8 cellular contexts compared by ENCODE assay signal in genomic region chrX:38768079-38768478, GRCh38. TPM values are rescaled to one million over a fixed set of nuclear protein-coding genes. Genes with fewer than 3 reads are reported as not detected.
DNase-seq lines count a peak whose midpoint lies in the region; ATAC-seq lines count a peak whose summit lies in the region.

No MANE protein-coding gene starts in this region.

- peak; percentile 15 for DNase-seq in COLO829 (ENCODE audit: low spot score)
- peak; percentile 7 for DNase-seq in Jurkat, Clone E6-1 (ENCODE audit: low read depth, low spot score)
- DNase-seq in SK-MEL-5 (ENCODE audit: low read depth, low spot score): peak; percentile 46
- DNase-seq in iris pigment epithelial cell (ENCODE audit: low read depth): peak; percentile 17
- DNase-seq in stimulated activated CD4-positive, alpha-beta T cell treated with anti-CD3 and anti-CD28 coated beads, Interleukin-15, amount 100 ng/mL, for 24 hours: no peak
- DNase-seq in GM19238 (ENCODE audit: insufficient read length, low spot score): no peak

- ATAC-seq in HG03342 (IDR thresholded peaks at IDR 0.05; ENCODE audit: unreplicated experiment) (no peak), GM19395 (IDR thresholded peaks at IDR 0.05; ENCODE audit: unreplicated experiment) (no peak)

- in situ Hi-C loops in SK-MEL-5 (cut with HindIII; ENCODE audit: low pct_unique_long_range_greater_than_20kb, low sequenced_read_pairs): no loop called here

- no peak overlapping the region for H3K4me3 ChIP-seq in Jurkat, Clone E6-1 (ENCODE audit: low read length)

RNA-seq across cellular contexts. Expression of gene MID1IP1, which starts 33.2 kb away (rescaled TPM):
- polyA plus RNA-seq in Jurkat, Clone E6-1 (2012; ENCODE audit: insufficient read depth, insufficient read length): 42.9 TPM
- 41.4 and 43.0 TPM in 2 replicates for total RNA-seq in SK-MEL-5 (2014; rRNA removed; shearing (Covaris generic))
- polyA plus RNA-seq in SK-MEL-5 (2015; cell fraction: cytosol; rRNA removed): 72.9 and 75.8 TPM in 2 replicates
- polyA plus RNA-seq in SK-MEL-5 (2015; cell fraction: nucleus; rRNA removed): 23.3 and 27.6 TPM in 2 replicates

Comparison
In these comparisons a context has a peak if more than half of its experiments do, and no peak if none do; other contexts are left out.
1. DNase-seq: peak in COLO829 (single experiment), Jurkat, Clone E6-1 (single experiment), SK-MEL-5 (single experiment) and iris pigment epithelial cell (single experiment); none in stimulated activated CD4-positive, alpha-beta T cell treated with anti-CD3 and anti-CD28 coated beads, Interleukin-15, amount 100 ng/mL, for 24 hours (single experiment) and GM19238 (single experiment).